17 cellular contexts compared by ENCODE assay signal in genomic region chr12:102961488-102961801, GRCh38. TPM values are rescaled to one million over a fixed set of nuclear protein-coding genes. Genes with fewer than 3 reads are reported as not detected.
DNase-seq lines count a peak whose midpoint lies in the region; ATAC-seq and TF ChIP-seq lines count a peak whose summit lies in the region.
"Had no signal": no experiment of that assay in that cellular context is flagged by ENCODE, and none has a peak within 500 bp of the region (broad histone marks: within the 10 kb centered on the region; RNA-seq: fewer than 3 reads in every experiment).

No MANE protein-coding gene starts in this region.

- H3K4me1 Mint-ChIP-seq in glutamatergic neuron (ENCODE audit: low read depth, unreplicated experiment) (peaks cover 14% of the 10 kb centered on the region), CD14-positive monocyte (peaks cover 9% of the 10 kb centered on the region)

- H3K36me3 ChIP-seq in Karpas-422 (ENCODE audit: insufficient read depth, low read length), result no peaks in the 10 kb centered on the region

- no peak overlapping the region for H3K4me3 ChIP-seq in Karpas-422 (ENCODE audit: low read length)

- no peak overlapping the region for H3K4me2 ChIP-seq in Karpas-422 (ENCODE audit: low read depth, low read length, poor library complexity, severe bottlenecking)
- H3K4me2 ChIP-seq: KMS-11 had no signal

- H3K4me3 Mint-ChIP-seq in glutamatergic neuron (ENCODE audit: unreplicated experiment) (peak overlapping the region; percentile 84), CD14-positive monocyte (peak overlapping the region in 1 of 2 donors; percentile 76)

- H3K27ac Mint-ChIP-seq in glutamatergic neuron (ENCODE audit: unreplicated experiment) (no peak overlapping the region), CD14-positive monocyte (no peak overlapping the region)
- H3K27ac Mint-ChIP-seq: activated T-cell treated with anti-CD3 and anti-CD28 coated beads, Interleukin-2, amount 50 U/mL, for 24 hours; progenitor cell of endocrine pancreas had no signal

- H3K27me3 ChIP-seq in Karpas-422 (ENCODE audit: low read length), result no peaks in the 10 kb centered on the region

- H3K4me1 ChIP-seq in Karpas-422 (ENCODE audit: low read length), result no peaks in the 10 kb centered on the region
- H3K4me1 ChIP-seq: Caco-2 had no signal

- H4K20me1 ChIP-seq in Karpas-422 (ENCODE audit: insufficient read depth, low read depth, low read length), result no peaks in the 10 kb centered on the region

- no peak overlapping the region for H2AFZ ChIP-seq in Karpas-422 (ENCODE audit: low read length)

- H3K36me3 Mint-ChIP-seq in glutamatergic neuron (ENCODE audit: unreplicated experiment), result peaks cover 10% of the 10 kb centered on the region
- H3K36me3 Mint-ChIP-seq in CD14-positive monocyte, result peaks cover 0 to 6% of the 10 kb centered on the region in 2 donors

- no peaks in the 10 kb centered on the region for H3K9me3 ChIP-seq in Karpas-422 (ENCODE audit: low read length)
- H3K9me3 ChIP-seq: Caco-2 had no signal

- TF ChIP-seq CTCF in glutamatergic neuron (IDR thresholded peaks at IDR 0.05; ENCODE audit: partially characterized antibody, unreplicated experiment) (no peak), CD14-positive monocyte (IDR thresholded peaks at IDR 0.05) (no peak)

- H3K9me3 Mint-ChIP-seq in glutamatergic neuron (ENCODE audit: unreplicated experiment) (peaks cover 22% of the 10 kb centered on the region), CD14-positive monocyte (peaks cover 6 to 55% (median 42%) of the 10 kb centered on the region in 7 donors)
- H3K9me3 Mint-ChIP-seq: activated T-cell treated with anti-CD3 and anti-CD28 coated beads, Interleukin-2, amount 50 U/mL, for 24 hours had no signal

- intact Hi-C loops in CD14-positive monocyte (cut with micrococcal nuclease), result no loop called here

- peak; percentile 92 for DNase-seq in DMS53 treated with DMSO at 0.1 percent for 48 hours (lab: John Stamatoyannopoulos, UW; ENCODE audit: unreplicated experiment)
- DNase-seq in NCI-H1092 treated with DMSO at 0.1 percent for 48 hours (lab: John Stamatoyannopoulos, UW), result peak; percentile 93
- DNase-seq in NCI-H69 (lab: John Stamatoyannopoulos, UW), result peak; percentile 81
- no peak for DNase-seq in glutamatergic neuron
- DNase-seq in germinal center (ENCODE audit: low spot score), result no peak
- no peak for DNase-seq in CD14-positive monocyte (ENCODE audit: low spot score)
- no peak for DNase-seq in Karpas-422
- DNase-seq: activated CD4-positive, alpha-beta T cell treated with anti-CD3 and anti-CD28 coated beads, Interleukin-2, amount 50 U/mL, for 4 hours; activated T-cell treated with anti-CD3 and anti-CD28 coated beads, Interleukin-2, amount 50 U/mL, for 24 hours; Caco-2; central memory CD4-positive, alpha-beta T cell; stimulated activated naive CD4-positive, alpha-beta T cell treated with Interleukin-2 at 50 U/mL for 16 hours had no signal

- H3K27ac ChIP-seq in Karpas-422 (ENCODE audit: low read length), result no peak overlapping the region
- H3K27ac ChIP-seq: KMS-11 had no signal

- H3K9me2 ChIP-seq in Karpas-422 (replicated peaks; ENCODE audit: insufficient read depth, low read length), result no peaks in the 10 kb centered on the region

- no peak for ATAC-seq in GM18517 (IDR thresholded peaks at IDR 0.05; ENCODE audit: unreplicated experiment)

- H3K79me2 ChIP-seq in Karpas-422 (ENCODE audit: low read length), result no peaks in the 10 kb centered on the region

- peaks cover 39% of the 10 kb centered on the region for H3K27me3 Mint-ChIP-seq in glutamatergic neuron (ENCODE audit: unreplicated experiment)
- peaks cover 90 to 99% (median 99%) of the 10 kb centered on the region in 3 donors for H3K27me3 Mint-ChIP-seq in CD14-positive monocyte (ENCODE audit: low read depth in 3 of 3)

- no peak overlapping the region for H3K9ac ChIP-seq in Karpas-422 (ENCODE audit: low read length)
- H3K9ac ChIP-seq: KMS-11 had no signal

RNA-seq across cellular contexts. Expression of gene ASCL1, which starts 4.0 kb away (rescaled TPM):
- not detected for total RNA-seq in glutamatergic neuron (ENCODE audit: unreplicated experiment)
- polyA plus RNA-seq in CD14-positive monocyte, result not detected
- not detected in 2 replicates for total RNA-seq in Karpas-422 (2014; rRNA removed; shearing (Covaris generic); ENCODE audit: low replicate concordance)
- total RNA-seq: Caco-2, liver, myocyte had no signal

RNA-seq across cellular contexts. Expression of gene PAH, which starts 44.4 kb away (rescaled TPM):
- total RNA-seq in glutamatergic neuron (ENCODE audit: unreplicated experiment), result not detected
- not detected for polyA plus RNA-seq in CD14-positive monocyte
- 0.19 and 0.61 TPM in 2 replicates for total RNA-seq in Karpas-422 (2014; rRNA removed; shearing (Covaris generic); ENCODE audit: low replicate concordance)
- total RNA-seq: myocyte had no signal

Comparison
In these comparisons a context has a peak if more than half of its experiments do, and no peak if none do; other contexts are left out.
1. DNase-seq: peak in DMS53 treated with DMSO at 0.1 percent for 48 hours (single experiment), NCI-H1092 treated with DMSO at 0.1 percent for 48 hours (single experiment) and NCI-H69 (single experiment); none in glutamatergic neuron (single experiment), germinal center (single experiment), CD14-positive monocyte (single experiment) and Karpas-422 (single experiment).